Comparison of ENCODE assay signal across 1 cellular context in genomic region chr11:2741006-2741376, GRCh38.
TF ChIP-seq lines count a peak whose summit lies in the region.

No MANE protein-coding gene starts in this region.

TF ChIP-seq in K562, 482 proteins besides CTCF, POLR2A, EP300 and RAD21:
- TF ChIP-seq CHCHD3 (CRISPR knock-in tag; IDR thresholded peaks at IDR 0.05) (no peak), FOXP4 (CRISPR knock-in tag; IDR thresholded peaks at IDR 0.05; ENCODE audit: borderline replicate concordance) (0 out of 2 replicates have a peak, but pooled peaks have one; percentile 19), ZNF280A (IDR thresholded peaks at IDR 0.05; ENCODE audit: low read depth, partially characterized antibody) (no peak), EGR1 (conservative IDR thresholded peaks at IDR 0.05) (no peak), SNRNP70 (optimal IDR thresholded peaks at IDR 0.05; ENCODE audit: low read depth, low read length) (no peak), CREBBP (IDR thresholded peaks at IDR 0.05; ENCODE audit: low read depth, low read length) (no peak), TBP (optimal IDR thresholded peaks at IDR 0.05; ENCODE audit: low read depth, low read length) (no peak), ZFP1 (CRISPR knock-in tag; IDR thresholded peaks at IDR 0.05) (no peak), ZBTB33 (CRISPR knock-in tag; IDR thresholded peaks at IDR 0.05) (0 out of 2 replicates have a peak, but pooled peaks have one; percentile 15)
- TF ChIP-seq, protein P1, sequence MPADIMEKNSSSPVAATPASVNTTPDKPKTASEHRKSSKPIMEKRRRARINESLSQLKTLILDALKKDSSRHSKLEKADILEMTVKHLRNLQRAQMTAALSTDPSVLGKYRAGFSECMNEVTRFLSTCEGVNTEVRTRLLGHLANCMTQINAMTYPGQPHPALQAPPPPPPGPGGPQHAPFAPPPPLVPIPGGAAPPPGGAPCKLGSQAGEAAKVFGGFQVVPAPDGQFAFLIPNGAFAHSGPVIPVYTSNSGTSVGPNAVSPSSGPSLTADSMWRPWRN (IDR thresholded peaks at IDR 0.05; ENCODE audit: low read depth): no peak
